In the genomic region with DNA sequence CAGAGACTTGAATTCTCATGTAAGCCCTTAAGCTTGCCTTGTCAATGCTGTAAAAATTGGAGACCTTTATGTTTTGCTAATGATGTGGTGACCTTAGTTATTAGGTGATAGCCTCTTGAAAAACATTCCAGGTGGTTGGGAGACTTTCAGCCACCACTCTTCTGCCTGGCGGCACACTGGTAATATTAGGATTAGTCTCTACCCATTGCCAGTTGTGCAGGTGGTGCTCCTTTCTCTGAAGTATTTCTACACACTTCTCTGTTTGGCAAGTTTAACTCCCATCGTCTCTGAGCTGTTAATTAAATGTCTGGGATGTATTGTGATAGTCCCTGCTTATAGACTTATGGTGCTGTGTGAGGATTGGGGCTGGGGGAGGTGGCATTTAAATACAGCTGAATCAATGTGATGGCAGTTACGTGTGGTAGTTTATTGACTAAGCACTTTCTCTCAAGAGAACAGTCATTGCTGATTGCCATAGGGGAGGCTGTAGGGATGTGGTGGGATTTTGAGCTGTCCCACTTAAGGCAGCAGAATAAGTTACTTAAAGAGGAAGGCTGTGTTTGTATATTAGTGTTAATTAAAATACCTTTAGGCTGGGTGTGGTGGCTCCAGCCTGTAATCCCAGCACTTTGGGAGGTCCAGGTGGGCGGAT, we compare ENCODE assay signal across 9 cellular contexts. TPM values are rescaled to one million over a fixed set of nuclear protein-coding genes. Genes with fewer than 3 reads are reported as not detected.
DNase-seq lines count a peak whose midpoint lies in the region; ATAC-seq and TF ChIP-seq lines count a peak whose summit lies in the region.
"Had no signal": no experiment of that assay in that cellular context is flagged by ENCODE, and none has a peak within 500 bp of the region (broad histone marks: within the 10 kb centered on the region; RNA-seq: fewer than 3 reads in every experiment).

No MANE protein-coding gene starts in this region.

- no peak overlapping the region for H3K4me3 ChIP-seq in stomach

- no peak for TF ChIP-seq CTCF in stomach (IDR thresholded peaks at IDR 0.05)

- no peak for TF ChIP-seq EP300 in stomach (IDR thresholded peaks at IDR 0.05)

- CTCF ChIA-PET in activated CD4-positive, alpha-beta memory T cell treated with anti-CD3 and anti-CD28 coated beads, Interleukin-2, amount 10 ng/mL, durations not matched to agents 7 days and 5 days (lab: Charles Lee): no interaction called here

- intact Hi-C loops in stomach (cut with DNase I; ENCODE audit: low total_unique reads): no loop called here

- peaks cover 30% of the 10 kb centered on the region for H3K36me3 Mint-ChIP-seq in activated CD4-positive, alpha-beta memory T cell treated with anti-CD3 and anti-CD28 coated beads, Interleukin-2, amount 10 ng/mL, durations not matched to agents 7 days and 5 days (ENCODE audit: low read depth)

- no peaks in the 10 kb centered on the region for H3K9me3 Mint-ChIP-seq in activated CD4-positive, alpha-beta memory T cell treated with anti-CD3 and anti-CD28 coated beads, Interleukin-2, amount 10 ng/mL, durations not matched to agents 7 days and 5 days

- peak overlapping the region; percentile 75 to 92 (median 85) for H3K27ac ChIP-seq in stomach

- H3K27me3 Mint-ChIP-seq in activated CD4-positive, alpha-beta memory T cell treated with anti-CD3 and anti-CD28 coated beads, Interleukin-2, amount 10 ng/mL, durations not matched to agents 7 days and 5 days: no peaks in the 10 kb centered on the region

- ATAC-seq in GM21423 (IDR thresholded peaks at IDR 0.05; ENCODE audit: unreplicated experiment): no peak

- H3K9me3 ChIP-seq in stomach: no peaks in the 10 kb centered on the region

- no peaks in the 10 kb centered on the region for H3K27me3 ChIP-seq in stomach

- H3K27ac Mint-ChIP-seq in activated CD4-positive, alpha-beta memory T cell treated with anti-CD3 and anti-CD28 coated beads, Interleukin-2, amount 10 ng/mL, durations not matched to agents 7 days and 5 days: peak overlapping the region; percentile 65

- POLR2A ChIA-PET in activated CD4-positive, alpha-beta memory T cell treated with anti-CD3 and anti-CD28 coated beads, Interleukin-2, amount 10 ng/mL, durations not matched to agents 7 days and 5 days (lab: Charles Lee): interaction anchor here (1.4 to 2.6 kb wide), 2 partner anchors 9 to 10 kb away, joined by 3 to 10 read pairs; no protein-coding TSS in a partner anchor

- peaks cover 55% of the 10 kb centered on the region for H3K4me1 Mint-ChIP-seq in activated CD4-positive, alpha-beta memory T cell treated with anti-CD3 and anti-CD28 coated beads, Interleukin-2, amount 10 ng/mL, durations not matched to agents 7 days and 5 days

- H3K4me3 Mint-ChIP-seq in activated CD4-positive, alpha-beta memory T cell treated with anti-CD3 and anti-CD28 coated beads, Interleukin-2, amount 10 ng/mL, durations not matched to agents 7 days and 5 days: no peak overlapping the region

- WGBS in stomach, 5 donors: 52 to 62% (median 59%) methylated on average over 4 of the region's 4 CpGs

- peaks cover 58 to 100% (median 82%) of the 10 kb centered on the region in 4 donors for H3K4me1 ChIP-seq in stomach

- peaks cover 10 to 38% (median 33%) of the 10 kb centered on the region in 4 donors for H3K36me3 ChIP-seq in stomach

- no peak for TF ChIP-seq POLR2A in stomach (IDR thresholded peaks at IDR 0.05)

- DNase-seq in NCI-H2029 treated with DMSO at 0.1 percent for 48 hours (lab: John Stamatoyannopoulos, UW): peak; percentile 6
- no peak for DNase-seq in NCI-H2029 (lab: John Stamatoyannopoulos, UW)
- DNase-seq in activated CD4-positive, alpha-beta memory T cell treated with anti-CD3 and anti-CD28 coated beads, Interleukin-2, amount 10 ng/mL, durations not matched to agents 7 days and 5 days: no peak
- DNase-seq in kidney tubule cell (ENCODE audit: low spot score): peak; percentile 20
- no peak for DNase-seq in stomach
- DNase-seq in NCI-H1436 treated with DMSO at 0.1 percent for 48 hours (lab: John Stamatoyannopoulos, UW): no peak
- no peak for DNase-seq in dermis blood vessel endothelial cell
- DNase-seq: NCI-H1694 had no signal

RNA-seq across cellular contexts. Expression of gene RAC1, which starts 11.7 kb away (rescaled TPM):
- 100 to 1,000 TPM; 153 to 155 TPM for total RNA-seq in activated CD4-positive, alpha-beta memory T cell treated with anti-CD3 and anti-CD28 coated beads, Interleukin-2, amount 10 ng/mL, durations not matched to agents 7 days and 5 days
- total RNA-seq in stomach (100 to 1,000 TPM in 4 of 5 donors, 10 to 100 TPM in 1; 27.4 to 159 (median 118) TPM), dermis blood vessel endothelial cell (58.9 and 105 TPM in 2 replicates)
- polyA plus RNA-seq in stomach: 100 to 1,000 TPM; 190 to 319 (median 302) TPM

RNA-seq across cellular contexts. Expression of gene FAM220A, which starts 37.3 kb away (rescaled TPM):
- 10 to 100 TPM in 1 of 2 experiments, 1 to 10 TPM in 1; 9.0 to 10.6 TPM for total RNA-seq in activated CD4-positive, alpha-beta memory T cell treated with anti-CD3 and anti-CD28 coated beads, Interleukin-2, amount 10 ng/mL, durations not matched to agents 7 days and 5 days
- 10 to 100 TPM in 2 of 5 donors, 1 to 10 TPM in 3; 3.6 to 92.2 (median 9.2) TPM for total RNA-seq in stomach
- 1 to 10 TPM; 7.1 to 7.3 (median 7.2) TPM for polyA plus RNA-seq in stomach
- total RNA-seq in dermis blood vessel endothelial cell: 16.7 and 18.7 TPM in 2 replicates

Comparison
In these comparisons a context has a peak if more than half of its experiments do, and no peak if none do; other contexts are left out.
1. DNase-seq: peak in NCI-H2029 treated with DMSO at 0.1 percent for 48 hours (single experiment) and kidney tubule cell (single experiment); none in NCI-H2029 (single experiment), activated CD4-positive, alpha-beta memory T cell treated with anti-CD3 and anti-CD28 coated beads, Interleukin-2, amount 10 ng/mL, durations not matched to agents 7 days and 5 days (single experiment), stomach (single experiment), NCI-H1436 treated with DMSO at 0.1 percent for 48 hours (single experiment) and dermis blood vessel endothelial cell (single experiment).